Comparison of ENCODE assay signal across 1 cellular context in the genomic region with DNA sequence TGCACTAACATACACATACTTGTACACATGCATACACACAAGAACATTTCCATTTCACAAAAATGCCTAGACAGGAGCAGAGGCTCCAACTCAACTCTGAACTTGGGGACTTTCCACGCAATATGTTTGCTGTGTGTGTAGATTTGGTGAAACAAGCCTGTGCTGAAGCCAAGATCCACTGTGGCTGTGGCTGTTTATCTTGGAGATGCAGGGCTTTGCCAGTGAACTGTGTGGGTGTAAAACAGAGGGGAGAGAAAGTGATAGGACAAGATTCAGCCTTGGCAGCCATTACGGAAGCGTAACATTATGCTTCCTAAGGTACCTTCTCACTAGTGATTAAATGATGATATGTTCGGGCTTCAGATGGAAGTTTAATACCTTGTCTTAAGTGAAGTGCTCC.
TF ChIP-seq lines count a peak whose summit lies in the region.

No MANE protein-coding gene starts in this region.

TF ChIP-seq in IMR-90, 13 proteins besides CTCF, POLR2A, EP300 and RAD21 (continued from another document):
- TF ChIP-seq, protein P1, sequence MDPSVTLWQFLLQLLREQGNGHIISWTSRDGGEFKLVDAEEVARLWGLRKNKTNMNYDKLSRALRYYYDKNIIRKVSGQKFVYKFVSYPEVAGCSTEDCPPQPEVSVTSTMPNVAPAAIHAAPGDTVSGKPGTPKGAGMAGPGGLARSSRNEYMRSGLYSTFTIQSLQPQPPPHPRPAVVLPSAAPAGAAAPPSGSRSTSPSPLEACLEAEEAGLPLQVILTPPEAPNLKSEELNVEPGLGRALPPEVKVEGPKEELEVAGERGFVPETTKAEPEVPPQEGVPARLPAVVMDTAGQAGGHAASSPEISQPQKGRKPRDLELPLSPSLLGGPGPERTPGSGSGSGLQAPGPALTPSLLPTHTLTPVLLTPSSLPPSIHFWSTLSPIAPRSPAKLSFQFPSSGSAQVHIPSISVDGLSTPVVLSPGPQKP (IDR thresholded peaks at IDR 0.05; ENCODE audit: borderline replicate concordance, low read depth, low read length): no peak
- TF ChIP-seq MAFK (IDR thresholded peaks at IDR 0.05; ENCODE audit: low read depth, low read length) (no peak), BHLHE40 (IDR thresholded peaks at IDR 0.05; ENCODE audit: low read depth, low read length) (no peak), MAZ (IDR thresholded peaks at IDR 0.05; ENCODE audit: borderline replicate concordance, low read depth, low read length) (no peak), RCOR1 (IDR thresholded peaks at IDR 0.05; ENCODE audit: insufficient replicate concordance, low read length) (no peak), CHD1 (IDR thresholded peaks at IDR 0.05; ENCODE audit: low read depth, low read length) (no peak), RFX5 (IDR thresholded peaks at IDR 0.05; ENCODE audit: low read depth, low read length) (no peak)
- TF ChIP-seq, protein P2, sequence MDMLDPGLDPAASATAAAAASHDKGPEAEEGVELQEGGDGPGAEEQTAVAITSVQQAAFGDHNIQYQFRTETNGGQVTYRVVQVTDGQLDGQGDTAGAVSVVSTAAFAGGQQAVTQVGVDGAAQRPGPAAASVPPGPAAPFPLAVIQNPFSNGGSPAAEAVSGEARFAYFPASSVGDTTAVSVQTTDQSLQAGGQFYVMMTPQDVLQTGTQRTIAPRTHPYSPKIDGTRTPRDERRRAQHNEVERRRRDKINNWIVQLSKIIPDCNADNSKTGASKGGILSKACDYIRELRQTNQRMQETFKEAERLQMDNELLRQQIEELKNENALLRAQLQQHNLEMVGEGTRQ (IDR thresholded peaks at IDR 0.05; ENCODE audit: low read depth, low read length): no peak
